In the genomic region with DNA sequence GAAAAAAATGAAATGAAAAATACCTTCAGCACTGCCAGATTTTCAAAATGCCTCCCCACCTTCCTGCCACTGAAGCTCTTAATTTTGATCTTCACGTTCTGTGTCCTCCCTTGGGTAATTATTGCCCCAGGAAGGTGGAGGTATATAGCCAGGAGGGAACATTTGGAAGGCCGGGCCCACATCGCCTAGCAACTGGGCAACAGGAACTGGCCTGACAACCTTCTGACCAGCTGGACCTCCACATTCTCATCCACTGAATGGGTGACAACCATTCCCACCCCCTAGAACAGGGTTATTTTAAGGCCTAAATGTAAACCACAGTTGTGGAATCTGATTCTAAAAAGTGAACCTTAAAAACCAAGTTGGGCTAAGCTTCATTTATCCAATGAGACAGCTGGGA, we compare ENCODE assay signal across 2 cellular contexts.
TF ChIP-seq lines count a peak whose summit lies in the region.

No MANE protein-coding gene starts in this region.

TF ChIP-seq in GM23338, 12 proteins besides CTCF, POLR2A, EP300 and RAD21:
- TF ChIP-seq, protein P1, sequence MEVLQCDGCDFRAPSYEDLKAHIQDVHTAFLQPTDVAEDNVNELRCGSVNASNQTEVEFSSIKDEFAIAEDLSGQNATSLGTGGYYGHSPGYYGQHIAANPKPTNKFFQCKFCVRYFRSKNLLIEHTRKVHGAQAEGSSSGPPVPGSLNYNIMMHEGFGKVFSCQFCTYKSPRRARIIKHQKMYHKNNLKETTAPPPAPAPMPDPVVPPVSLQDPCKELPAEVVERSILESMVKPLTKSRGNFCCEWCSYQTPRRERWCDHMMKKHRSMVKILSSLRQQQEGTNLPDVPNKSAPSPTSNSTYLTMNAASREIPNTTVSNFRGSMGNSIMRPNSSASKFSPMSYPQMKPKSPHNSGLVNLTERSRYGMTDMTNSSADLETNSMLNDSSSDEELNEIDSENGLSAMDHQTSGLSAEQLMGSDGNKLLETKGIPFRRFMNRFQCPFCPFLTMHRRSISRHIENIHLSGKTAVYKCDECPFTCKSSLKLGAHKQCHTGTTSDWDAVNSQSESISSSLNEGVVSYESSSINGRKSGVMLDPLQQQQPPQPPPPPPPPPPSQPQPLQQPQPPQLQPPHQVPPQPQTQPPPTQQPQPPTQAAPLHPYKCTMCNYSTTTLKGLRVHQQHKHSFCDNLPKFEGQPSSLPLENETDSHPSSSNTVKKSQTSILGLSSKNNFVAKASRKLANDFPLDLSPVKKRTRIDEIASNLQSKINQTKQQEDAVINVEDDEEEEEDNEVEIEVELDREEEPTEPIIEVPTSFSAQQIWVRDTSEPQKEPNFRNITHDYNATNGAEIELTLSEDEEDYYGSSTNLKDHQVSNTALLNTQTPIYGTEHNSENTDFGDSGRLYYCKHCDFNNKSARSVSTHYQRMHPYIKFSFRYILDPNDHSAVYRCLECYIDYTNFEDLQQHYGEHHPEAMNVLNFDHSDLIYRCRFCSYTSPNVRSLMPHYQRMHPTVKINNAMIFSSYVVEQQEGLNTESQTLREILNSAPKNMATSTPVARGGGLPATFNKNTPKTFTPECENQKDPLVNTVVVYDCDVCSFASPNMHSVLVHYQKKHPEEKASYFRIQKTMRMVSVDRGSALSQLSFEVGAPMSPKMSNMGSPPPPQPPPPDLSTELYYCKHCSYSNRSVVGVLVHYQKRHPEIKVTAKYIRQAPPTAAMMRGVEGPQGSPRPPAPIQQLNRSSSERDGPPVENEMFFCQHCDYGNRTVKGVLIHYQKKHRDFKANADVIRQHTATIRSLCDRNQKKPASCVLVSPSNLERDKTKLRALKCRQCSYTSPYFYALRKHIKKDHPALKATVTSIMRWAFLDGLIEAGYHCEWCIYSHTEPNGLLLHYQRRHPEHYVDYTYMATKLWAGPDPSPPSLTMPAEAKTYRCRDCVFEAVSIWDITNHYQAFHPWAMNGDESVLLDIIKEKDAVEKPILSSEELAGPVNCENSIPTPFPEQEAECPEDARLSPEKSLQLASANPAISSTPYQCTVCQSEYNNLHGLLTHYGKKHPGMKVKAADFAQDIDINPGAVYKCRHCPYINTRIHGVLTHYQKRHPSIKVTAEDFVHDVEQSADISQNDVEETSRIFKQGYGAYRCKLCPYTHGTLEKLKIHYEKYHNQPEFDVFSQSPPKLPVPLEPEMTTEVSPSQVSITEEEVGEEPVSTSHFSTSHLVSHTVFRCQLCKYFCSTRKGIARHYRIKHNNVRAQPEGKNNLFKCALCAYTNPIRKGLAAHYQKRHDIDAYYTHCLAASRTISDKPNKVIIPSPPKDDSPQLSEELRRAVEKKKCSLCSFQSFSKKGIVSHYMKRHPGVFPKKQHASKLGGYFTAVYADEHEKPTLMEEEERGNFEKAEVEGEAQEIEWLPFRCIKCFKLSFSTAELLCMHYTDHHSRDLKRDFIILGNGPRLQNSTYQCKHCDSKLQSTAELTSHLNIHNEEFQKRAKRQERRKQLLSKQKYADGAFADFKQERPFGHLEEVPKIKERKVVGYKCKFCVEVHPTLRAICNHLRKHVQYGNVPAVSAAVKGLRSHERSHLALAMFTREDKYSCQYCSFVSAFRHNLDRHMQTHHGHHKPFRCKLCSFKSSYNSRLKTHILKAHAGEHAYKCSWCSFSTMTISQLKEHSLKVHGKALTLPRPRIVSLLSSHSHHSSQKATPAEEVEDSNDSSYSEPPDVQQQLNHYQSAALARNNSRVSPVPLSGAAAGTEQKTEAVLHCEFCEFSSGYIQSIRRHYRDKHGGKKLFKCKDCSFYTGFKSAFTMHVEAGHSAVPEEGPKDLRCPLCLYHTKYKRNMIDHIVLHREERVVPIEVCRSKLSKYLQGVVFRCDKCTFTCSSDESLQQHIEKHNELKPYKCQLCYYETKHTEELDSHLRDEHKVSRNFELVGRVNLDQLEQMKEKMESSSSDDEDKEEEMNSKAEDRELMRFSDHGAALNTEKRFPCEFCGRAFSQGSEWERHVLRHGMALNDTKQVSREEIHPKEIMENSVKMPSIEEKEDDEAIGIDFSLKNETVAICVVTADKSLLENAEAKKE (CRISPR knock-in tag; IDR thresholded peaks at IDR 0.05) = no peak
- no peak for TF ChIP-seq EZH2phosphoT487 (IDR thresholded peaks at IDR 0.05; ENCODE audit: unreplicated experiment)
- no peak for TF ChIP-seq ZNF114 (CRISPR knock-in tag; IDR thresholded peaks at IDR 0.05)
TF ChIP-seq in GM23338: peak in this region for 0.

TF ChIP-seq in K562, 482 proteins besides CTCF, POLR2A, EP300 and RAD21:
- TF ChIP-seq BCOR (IDR thresholded peaks at IDR 0.05) = peak; percentile 43; the same call in 1 of the 2 replicates
- TF ChIP-seq RFX1 (IDR thresholded peaks at IDR 0.05) = peak; percentile 29; the same call in 1 of the 2 replicates
- TF ChIP-seq, protein P2, sequence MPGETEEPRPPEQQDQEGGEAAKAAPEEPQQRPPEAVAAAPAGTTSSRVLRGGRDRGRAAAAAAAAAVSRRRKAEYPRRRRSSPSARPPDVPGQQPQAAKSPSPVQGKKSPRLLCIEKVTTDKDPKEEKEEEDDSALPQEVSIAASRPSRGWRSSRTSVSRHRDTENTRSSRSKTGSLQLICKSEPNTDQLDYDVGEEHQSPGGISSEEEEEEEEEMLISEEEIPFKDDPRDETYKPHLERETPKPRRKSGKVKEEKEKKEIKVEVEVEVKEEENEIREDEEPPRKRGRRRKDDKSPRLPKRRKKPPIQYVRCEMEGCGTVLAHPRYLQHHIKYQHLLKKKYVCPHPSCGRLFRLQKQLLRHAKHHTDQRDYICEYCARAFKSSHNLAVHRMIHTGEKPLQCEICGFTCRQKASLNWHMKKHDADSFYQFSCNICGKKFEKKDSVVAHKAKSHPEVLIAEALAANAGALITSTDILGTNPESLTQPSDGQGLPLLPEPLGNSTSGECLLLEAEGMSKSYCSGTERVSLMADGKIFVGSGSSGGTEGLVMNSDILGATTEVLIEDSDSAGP (CRISPR knock-in tag; IDR thresholded peaks at IDR 0.05) = no peak
TF ChIP-seq in K562: peak in this region for 2.
